Comparison of ENCODE assay signal across 23 cellular contexts in genomic region chr7:127512587-127512986, GRCh38.
"Had no signal": no experiment of that assay in that cellular context is flagged by ENCODE, and none has a peak within 500 bp of the region (broad histone marks: within the 10 kb centered on the region; RNA-seq: fewer than 3 reads in every experiment).

No MANE protein-coding gene starts in this region.

- H3K36me3 Mint-ChIP-seq: IgD-negative memory B cell had no signal

- H3K9me3 Mint-ChIP-seq: IgD-negative memory B cell had no signal

- H3K9ac ChIP-seq: SK-N-SH had no signal

- H3K27ac Mint-ChIP-seq: IgD-negative memory B cell had no signal

- H3K4me3 Mint-ChIP-seq: IgD-negative memory B cell had no signal

- H3K4me1 Mint-ChIP-seq: IgD-negative memory B cell had no signal

- H3K27ac ChIP-seq: HL-60 had no signal

- DNase-seq: KBM-7, MV-4-11, NCI-H1048, NCI-H1105, NCI-H1417, NCI-H1436 treated with DMSO at 0.1 percent for 48 hours, NCI-H1694, NCI-H187 treated with DMSO at 0.1 percent for 48 hours, NCI-H2029 treated with DMSO at 0.1 percent for 48 hours, NCI-H2227 treated with DMSO at 0.1 percent for 48 hours, NCI-H446, NCI-H510A, NCI-H524 treated with DMSO at 0.1 percent for 48 hours, NCI-H69, NCI-H774, RPMI8226, SHP77, SK-N-SH, SW 1271 had no signal

- FAIRE-seq: HTR-8/SVneo, RCC 7860 had no signal

- H3K9me3 ChIP-seq: SK-N-SH had no signal

- H3K4me2 ChIP-seq: SK-N-SH had no signal
